8 cellular contexts compared by ENCODE assay signal in the genomic region with DNA sequence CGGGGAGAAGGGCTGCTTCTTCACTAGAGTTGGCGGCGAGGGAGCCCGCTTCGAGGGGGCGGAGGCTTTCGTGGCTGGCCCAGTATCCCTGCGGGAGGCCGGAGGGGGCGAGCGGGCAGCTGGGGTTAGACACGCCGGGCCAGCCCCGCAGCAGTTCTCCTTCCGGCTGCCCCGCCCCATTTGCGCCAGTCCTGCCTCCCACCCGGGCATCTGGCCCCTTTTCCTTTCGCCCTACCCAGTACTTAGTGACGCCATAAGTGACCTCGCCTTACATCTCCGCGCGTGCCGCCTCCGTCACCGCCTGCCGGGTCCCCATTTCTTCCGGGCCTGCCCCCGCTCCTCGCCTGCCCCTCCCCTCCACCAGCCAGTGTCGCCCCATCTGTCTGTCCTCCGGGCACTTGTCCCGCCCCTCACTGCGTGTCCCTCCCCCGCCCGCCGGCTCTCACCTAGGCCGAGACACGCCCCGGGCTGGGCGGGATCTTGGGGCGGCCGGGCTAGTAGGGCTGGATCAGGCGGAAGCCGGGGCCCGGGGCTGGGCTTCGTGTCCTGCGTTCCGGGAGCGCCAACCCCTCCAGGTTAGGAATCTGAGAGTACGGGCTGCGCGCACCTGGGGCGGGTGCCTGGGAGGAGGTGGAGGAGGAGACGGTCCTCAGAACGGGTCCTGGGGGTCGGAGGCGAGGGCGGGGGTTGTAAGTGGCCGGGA. TPM values are rescaled to one million over a fixed set of nuclear protein-coding genes. Genes with fewer than 3 reads are reported as not detected.
DNase-seq lines count a peak whose midpoint lies in the region; ATAC-seq and TF ChIP-seq lines count a peak whose summit lies in the region.

No MANE protein-coding gene starts in this region.

- peak; percentile 98 for DNase-seq in 8988T
- peak; percentile 97 for DNase-seq in NCI-H2196 treated with DMSO at 0.1 percent for 48 hours (lab: John Stamatoyannopoulos, UW; ENCODE audit: unreplicated experiment)
- peak; percentile 91 to 96 (median 95) for DNase-seq in activated CD4-positive, CD25-positive, alpha-beta regulatory T cell (lab: John Stamatoyannopoulos, UW)
- DNase-seq in cardiac fibroblast (ENCODE audit: low read depth in 2 of 2) = peak; percentile 67 to 91
- DNase-seq in kidney epithelial cell (ENCODE audit: low read depth) = peak; percentile 60
- DNase-seq in stimulated activated CD4-positive, alpha-beta T cell treated with anti-CD3 and anti-CD28 coated beads, Interleukin-2, amount 100 ng/mL, for 24 hours = peak; percentile 96 to 99

- TF ChIP-seq CTCF in cardiac fibroblast (IDR thresholded peaks at IDR 0.05; ENCODE audit: low read depth, low read length) = no peak
- no peak for TF ChIP-seq CTCF in kidney epithelial cell (IDR thresholded peaks at IDR 0.05; ENCODE audit: insufficient read depth, low read length, poor library complexity, severe bottlenecking)

- peak; percentile 80 for ATAC-seq in GM18867 (IDR thresholded peaks at IDR 0.05; ENCODE audit: unreplicated experiment)
- ATAC-seq in HG03066 (IDR thresholded peaks at IDR 0.05; ENCODE audit: low read depth, unreplicated experiment) = peak; percentile 76

- no peaks in the 10 kb centered on the region for H3K36me3 ChIP-seq in kidney epithelial cell (ENCODE audit: control insufficient read depth, insufficient read depth, low read length)

- H3K4me3 ChIP-seq in cardiac fibroblast (replicated peaks in 1 of 2; ENCODE audit: low read depth in 2 of 2, low read length in 2 of 2) (peak overlapping the region; percentile 51 to 59), kidney epithelial cell (ENCODE audit: low read depth, low read length) (peak overlapping the region; percentile 84)

- no peaks in the 10 kb centered on the region for H3K27me3 ChIP-seq in kidney epithelial cell (ENCODE audit: control insufficient read depth, insufficient read depth, low read length)

RNA-seq across cellular contexts. Expression of a gene that starts 14.3 kb away (rescaled TPM):
- total RNA-seq in kidney epithelial cell = not detected in 2 replicates

RNA-seq across cellular contexts. Expression of a gene that starts 25.9 kb away (rescaled TPM):
- total RNA-seq in kidney epithelial cell = 26.0 and 27.5 TPM in 2 replicates

Comparison
In these comparisons a context has a peak if more than half of its experiments do, and no peak if none do; other contexts are left out.
1. Peak in every context shown above with its lines: DNase-seq, ATAC-seq and H3K4me3 ChIP-seq.